Comparison of ENCODE assay signal across 24 cellular contexts in genomic region chr7:105578496-105578895, GRCh38. TPM values are rescaled to one million over a fixed set of nuclear protein-coding genes. Genes with fewer than 3 reads are reported as not detected.
"Had no signal": no experiment of that assay in that cellular context is flagged by ENCODE, and none has a peak within 500 bp of the region (broad histone marks: within the 10 kb centered on the region; RNA-seq: fewer than 3 reads in every experiment).

No MANE protein-coding gene starts in this region.

- H3K79me2 ChIP-seq: hepatocyte had no signal

- H3K36me3 ChIP-seq: left ventricle myocardium inferior, lower lobe of right lung, neural progenitor cell, pancreas, tibial artery, upper lobe of right lung had no signal

- H3K9me3 ChIP-seq: lower lobe of right lung, pancreas, tibial artery, upper lobe of right lung had no signal

- H3K4me1 ChIP-seq: pancreas had no signal

- ATAC-seq: left cardiac atrium; lower lobe of right lung; natural killer cell treated with Interleukin-12 subunit alpha and Interleukin-12 subunit beta and Interleukin-15 and Interleukin-18, amount 100 ng/mL, for 72 hours; pancreas; right cardiac atrium; stimulated activated effector memory CD8-positive, alpha-beta T cell treated with anti-CD3 and anti-CD28 coated beads, Interleukin-12 subunit alpha, Interleukin-12 subunit beta, amount 100 ng/mL, for 72 hours; upper lobe of right lung had no signal

- H3K27ac ChIP-seq: hepatocyte, left ventricle myocardium inferior, lower lobe of right lung, neural progenitor cell, pancreas, tibial artery, upper lobe of right lung had no signal

- DNase-seq: cerebellar nuclear complex; dermis blood vessel endothelial cell; erythroblast; foreskin melanocyte; kidney; left cardiac atrium; left ventricle myocardium inferior; lower lobe of right lung; nucleus accumbens; pancreas; right cardiac atrium; stimulated activated CD4-positive, alpha-beta T cell treated with anti-CD3 and anti-CD28 coated beads, Interleukin-2, amount 100 ng/mL, for 48 hours; stimulated activated CD8-positive, alpha-beta memory T cell treated with anti-CD3 and anti-CD28 coated beads, Interleukin-4, amount 100 ng/mL, for 48 hours; tibial artery; upper lobe of right lung had no signal

- H3K4me3 ChIP-seq: hepatocyte, left ventricle myocardium inferior, lower lobe of right lung, neural progenitor cell, pancreas, smooth muscle cell, tibial artery, upper lobe of right lung had no signal

- H3K9ac ChIP-seq: neural progenitor cell had no signal

- H3K4me2 ChIP-seq: hepatocyte, neural progenitor cell, smooth muscle cell had no signal

- H2AFZ ChIP-seq: hepatocyte, neural progenitor cell had no signal

- H3K27me3 ChIP-seq: hepatocyte, neural progenitor cell, pancreas had no signal

RNA-seq across cellular contexts. Expression of gene EFCAB10, which starts 2.8 kb away (rescaled TPM):
- total RNA-seq: dermis blood vessel endothelial cell; endothelial cell of umbilical vein; fibroblast of lung; hepatocyte; left cardiac atrium; left ventricle myocardium inferior; mesothelial cell of epicardium; mucosa of gallbladder; natural killer cell treated with Interleukin-12 subunit alpha and Interleukin-12 subunit beta and Interleukin-15 and Interleukin-18, amount 100 ng/mL, for 72 hours; pancreas; right cardiac atrium had no signal
- polyA plus RNA-seq: endothelial cell of umbilical vein, fibroblast of lung, right cardiac atrium had no signal
